Comparison of ENCODE assay signal across 18 cellular contexts in genomic region chr6:40037271-40037670, GRCh38.
"Had no signal": no experiment of that assay in that cellular context is flagged by ENCODE, and none has a peak within 500 bp of the region (broad histone marks: within the 10 kb centered on the region; RNA-seq: fewer than 3 reads in every experiment).

No MANE protein-coding gene starts in this region.

- H3K4me1 ChIP-seq: SJCRH30 had no signal

- H3K27ac ChIP-seq: KMS-11, SJCRH30 had no signal

- H3K27me3 ChIP-seq: SJCRH30 had no signal

- H3K9me3 ChIP-seq: SJCRH30 had no signal

- H3K36me3 ChIP-seq: SJCRH30 had no signal

- H3K9ac ChIP-seq: KMS-11 had no signal

- DNase-seq: Kasumi-1, MM.1S, NCI-H1092 treated with DMSO at 0.1 percent for 48 hours, NCI-H1436, NCI-H187, NCI-H2029, NCI-H2081 treated with DMSO at 0.1 percent for 48 hours, NCI-H2171, NCI-H226, NCI-H446, NCI-H510A, NCI-H524 treated with DMSO at 0.1 percent for 48 hours, NCI-H82, PC-3, SHP77 treated with DMSO at 0.1 percent for 48 hours, SJCRH30 had no signal

- H3K4me2 ChIP-seq: KMS-11 had no signal

- H3K4me3 ChIP-seq: K562, SJCRH30 had no signal
